Comparison of ENCODE assay signal across 10 cellular contexts in the genomic region with DNA sequence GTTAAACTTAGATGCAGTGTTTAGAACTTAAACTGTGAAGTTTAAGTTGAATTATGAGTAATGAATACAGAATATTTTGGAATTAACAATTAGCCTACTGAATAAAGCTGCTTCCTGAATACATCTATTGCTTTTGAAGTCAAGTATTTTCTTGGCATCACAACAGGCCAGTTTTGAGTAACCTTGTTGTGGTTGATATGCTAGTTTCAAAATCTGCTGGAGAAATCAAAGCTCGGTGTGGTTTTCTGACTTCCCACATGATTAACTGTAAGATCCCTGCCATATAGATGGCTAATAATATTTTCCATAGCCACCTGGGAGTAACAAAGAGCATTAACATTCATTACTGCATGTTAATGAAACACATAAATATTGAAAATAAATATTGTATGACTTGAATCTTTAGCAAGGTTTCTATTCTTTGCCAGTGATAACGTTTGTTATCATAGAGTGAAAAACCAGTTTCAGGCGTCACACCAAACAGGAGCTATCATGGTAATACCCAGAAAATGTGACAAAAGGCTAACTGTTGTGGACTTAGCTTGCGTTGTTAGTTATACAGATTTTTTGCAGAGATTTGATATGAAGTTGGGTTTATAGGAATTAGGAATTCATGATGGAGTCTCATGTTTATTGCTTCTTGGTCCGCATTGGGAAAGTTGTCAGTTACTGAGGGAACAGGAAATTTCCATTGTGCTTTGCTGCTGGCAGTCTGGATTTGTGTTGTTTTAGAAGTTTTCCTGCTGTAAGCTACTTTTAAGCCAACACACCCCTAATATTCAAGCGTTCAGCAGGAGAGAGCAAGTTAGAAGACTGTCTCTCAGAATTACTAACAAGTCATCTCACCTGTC. TPM values are rescaled to one million over a fixed set of nuclear protein-coding genes. Genes with fewer than 3 reads are reported as not detected.
DNase-seq lines count a peak whose midpoint lies in the region; ATAC-seq and TF ChIP-seq lines count a peak whose summit lies in the region.
"Had no signal": no experiment of that assay in that cellular context is flagged by ENCODE, and none has a peak within 500 bp of the region (broad histone marks: within the 10 kb centered on the region; RNA-seq: fewer than 3 reads in every experiment).

No MANE protein-coding gene starts in this region.

- peak overlapping the region; percentile 61; the same call in 1 of the 2 replicates for H3K23ac ChIP-seq in IMR-90 (ENCODE audit: low read depth, low read length)

- H3K27ac ChIP-seq in IMR-90 (ENCODE audit: insufficient read depth, low read length) (peak overlapping the region; percentile 21; the same call in 1 of the 2 replicates), Karpas-422 (ENCODE audit: low read length) (no peak overlapping the region), PC-3 (ENCODE audit: low read length) (no peak overlapping the region)

- no peak overlapping the region for H3K56ac ChIP-seq in IMR-90 (ENCODE audit: extremely low read depth, insufficient read depth, low read length)

- CTCF ChIA-PET in IMR-90 (lab: Yijun Ruan, JAX) = interaction anchor here (0.9 to 1.9 kb wide), 3 partner anchors 18 to 110 kb away, joined by 3 to 6 read pairs (median 3); partner anchors contain the start of gene PPFIBP1
- CTCF ChIA-PET in PC-3 (lab: Charles Lee) = no interaction called here

- H3K4me1 Mint-ChIP-seq in osteocyte (ENCODE audit: unreplicated experiment) = peaks cover 73% of the 10 kb centered on the region

- H3K27me3 Mint-ChIP-seq in osteocyte (ENCODE audit: unreplicated experiment) = no peaks in the 10 kb centered on the region
- H3K27me3 Mint-ChIP-seq: CD4-positive, alpha-beta memory T cell had no signal

- BruUV-seq in IMR-90 (replicated peaks; lab: Mats Ljungman, UMichigan) (no TSS peak), PC-3 (replicated peaks; lab: Mats Ljungman, UMichigan) (no TSS peak)

- H4K20me1 ChIP-seq in IMR-90 (ENCODE audit: insufficient read depth, low read length) = no peaks in the 10 kb centered on the region
- no peaks in the 10 kb centered on the region for H4K20me1 ChIP-seq in Karpas-422 (ENCODE audit: insufficient read depth, low read depth, low read length)
- H4K20me1 ChIP-seq in PC-3 (ENCODE audit: low read length) = no peaks in the 10 kb centered on the region

- H2BK5ac ChIP-seq in IMR-90 (ENCODE audit: low read depth, low read length, poor library complexity, severe bottlenecking) = no peak overlapping the region

- H3K79me2 ChIP-seq in Karpas-422 (ENCODE audit: low read length) (no peaks in the 10 kb centered on the region), PC-3 (ENCODE audit: low read length) (peaks cover 100% of the 10 kb centered on the region)

- H3F3A ChIP-seq in PC-3 (ENCODE audit: low read length, unreplicated experiment) = no peaks in the 10 kb centered on the region

- POLR2A ChIA-PET in IMR-90 (lab: Charles Lee; ENCODE audit: unreplicated experiment) = no interaction called here
- POLR2A ChIA-PET in PC-3 (lab: Charles Lee; ENCODE audit: unreplicated experiment) = no interaction called here

- H3K4me3 ChIP-seq in AG10803 (ENCODE audit: low read length) (0 out of 2 replicates have a peak overlapping the region, but pooled peaks have one; percentile 4), IMR-90 (ENCODE audit: insufficient read depth, low read depth, low read length) (no peak overlapping the region), Karpas-422 (ENCODE audit: low read length) (no peak overlapping the region), PC-3 (ENCODE audit: low read length) (no peak overlapping the region)

- no peak overlapping the region for H3K4me3 Mint-ChIP-seq in osteocyte (ENCODE audit: unreplicated experiment)
- H3K4me3 Mint-ChIP-seq: CD4-positive, alpha-beta memory T cell had no signal

- peak overlapping the region; percentile 8; the same call in 1 of the 2 replicates for H3K14ac ChIP-seq in IMR-90 (replicated peaks; ENCODE audit: low read depth, low read length)

- peak overlapping the region in 1 of 2 experiments; percentile 16; a peak in 2 of 4 replicates for H4K8ac ChIP-seq in IMR-90 (ENCODE audit: low read depth in 2 of 2, low read length in 2 of 2)

- H3K9me2 ChIP-seq in Karpas-422 (replicated peaks; ENCODE audit: insufficient read depth, low read length) (no peaks in the 10 kb centered on the region), PC-3 (replicated peaks; ENCODE audit: low read length) (no peaks in the 10 kb centered on the region)

- 56% methylated on average over 3 of the region's 6 CpGs; no CpG with 5 or more reads in 1 of the 2 experiments for WGBS in IMR-90 (ENCODE audit: extremely low coverage in 2 of 2, insufficient read length in 1 of 2), 2 experiments

- H2BK20ac ChIP-seq in IMR-90 (ENCODE audit: low read depth, low read length) = 0 out of 2 replicates have a peak overlapping the region, but pooled peaks have one; percentile 12

- no peak overlapping the region for H4K91ac ChIP-seq in IMR-90 (ENCODE audit: insufficient read depth, low read depth, low read length)

- H2BK15ac ChIP-seq in IMR-90 (ENCODE audit: low read depth, low read length) = peak overlapping the region; percentile 47; the same call in 1 of the 3 replicates

- H2BK120ac ChIP-seq in IMR-90 (ENCODE audit: low read depth, low read length) = peak overlapping the region; percentile 11

- H3K36me3 ChIP-seq in IMR-90 (ENCODE audit: control insufficient read depth, insufficient read depth, low read length) (no peaks in the 10 kb centered on the region), Karpas-422 (ENCODE audit: insufficient read depth, low read length) (no peaks in the 10 kb centered on the region), PC-3 (ENCODE audit: low read depth, low read length) (no peaks in the 10 kb centered on the region)

- peak overlapping the region; percentile 40; the same call in 1 of the 2 replicates for H3K18ac ChIP-seq in IMR-90 (ENCODE audit: low read depth, low read length)

- no peak overlapping the region; the same call in 1 of the 2 replicates for H2AK5ac ChIP-seq in IMR-90 (ENCODE audit: low read depth, low read length)

- H3K9me1 ChIP-seq in IMR-90 (ENCODE audit: insufficient read depth, low read length) = peaks cover 11% of the 10 kb centered on the region

- DNase-seq in AG10803 (ENCODE audit: low read depth) = peak; percentile 62
- no peak for DNase-seq in IMR-90
- DNase-seq in dermis microvascular lymphatic vessel endothelial cell (ENCODE audit: low read depth in 2 of 2) = peak; percentile 82 to 93
- DNase-seq in osteocyte (ENCODE audit: extremely low spot score, unreplicated experiment) = no peak
- DNase-seq in Karpas-422 = no peak
- DNase-seq in NCI-H146 treated with DMSO at 0.1 percent for 48 hours (lab: John Stamatoyannopoulos, UW; ENCODE audit: unreplicated experiment) = no peak
- DNase-seq in PC-3 = no peak
- DNase-seq: CD4-positive, alpha-beta memory T cell; stimulated activated CD4-positive, alpha-beta T cell treated with anti-CD3 and anti-CD28 coated beads, Interleukin-1b, Interleukin-23, amount 100 ng/mL, for 48 hours had no signal

- H3K79me1 ChIP-seq in IMR-90 (ENCODE audit: low read depth in 1 of 2, low read length in 2 of 2) = peaks cover 30 to 77% of the 10 kb centered on the region in 2 experiments

- peak overlapping the region; percentile 78 for H3K4me2 ChIP-seq in IMR-90 (ENCODE audit: low read depth, low read length)
- H3K4me2 ChIP-seq in Karpas-422 (ENCODE audit: low read depth, low read length, poor library complexity, severe bottlenecking) = no peak overlapping the region
- no peak overlapping the region for H3K4me2 ChIP-seq in PC-3 (ENCODE audit: low read length)

- H3K9me3 ChIP-seq in IMR-90 (ENCODE audit: control insufficient read depth, insufficient read depth, low read length) (no peaks in the 10 kb centered on the region), Karpas-422 (ENCODE audit: low read length) (no peaks in the 10 kb centered on the region), PC-3 (ENCODE audit: low read length) (no peaks in the 10 kb centered on the region)

- in situ Hi-C loops in IMR-90 (cut with MboI; ENCODE audit: low sequenced_read_pairs) = no loop called here

- ATAC-seq in IMR-90 (ENCODE audit: low read depth) = no peak
- no peak for ATAC-seq in GM21390 (IDR thresholded peaks at IDR 0.05; ENCODE audit: unreplicated experiment)
- no peak for ATAC-seq in PC-3

- H3K36me3 Mint-ChIP-seq in osteocyte (ENCODE audit: unreplicated experiment) = peaks cover 3% of the 10 kb centered on the region
- H3K36me3 Mint-ChIP-seq: CD4-positive, alpha-beta memory T cell had no signal

- no peak for TF ChIP-seq POLR2A in IMR-90 (IDR thresholded peaks at IDR 0.05; ENCODE audit: low read depth, low read length)

- H3K9ac ChIP-seq in IMR-90 (ENCODE audit: low read depth, low read length) (no peak overlapping the region; the same call in 1 of the 2 replicates), Karpas-422 (ENCODE audit: low read length) (no peak overlapping the region), PC-3 (ENCODE audit: low read length) (no peak overlapping the region)

- H3K27me3 ChIP-seq in IMR-90 (ENCODE audit: control insufficient read depth, insufficient read depth, low read length) = no peaks in the 10 kb centered on the region
- H3K27me3 ChIP-seq in Karpas-422 (ENCODE audit: low read length) = no peaks in the 10 kb centered on the region
- H3K27me3 ChIP-seq in PC-3 (ENCODE audit: low read length) = no peaks in the 10 kb centered on the region

- peak overlapping the region; percentile 68; the same call in 1 of the 2 replicates for H4K5ac ChIP-seq in IMR-90 (ENCODE audit: low read depth, low read length)

- dilution Hi-C loops in IMR-90 (cut with HindIII; ENCODE audit: low sequenced_read_pairs, unreplicated experiment) = no loop called here

- H2AFZ ChIP-seq in IMR-90 (replicated peaks; ENCODE audit: low read length, poor library complexity) (no peak overlapping the region), Karpas-422 (ENCODE audit: low read length) (no peak overlapping the region), PC-3 (ENCODE audit: low read length) (no peak overlapping the region)

- no peaks in the 10 kb centered on the region for H3K9me3 Mint-ChIP-seq in osteocyte (ENCODE audit: unreplicated experiment)

- no peak for TF ChIP-seq RAD21 in IMR-90 (IDR thresholded peaks at IDR 0.05; ENCODE audit: low read length)

- H3K4ac ChIP-seq in IMR-90 (ENCODE audit: low read depth, low read length) = no peak overlapping the region; the same call in 1 of the 2 replicates

- intact Hi-C loops in IMR-90 (cut with micrococcal nuclease) = no loop called here
- intact Hi-C loops in PC-3 (cut with micrococcal nuclease) = no loop called here

- peak overlapping the region; percentile 92 for H3K27ac Mint-ChIP-seq in osteocyte (ENCODE audit: unreplicated experiment)
- H3K27ac Mint-ChIP-seq: CD4-positive, alpha-beta memory T cell had no signal

- no peak overlapping the region for H2AK9ac ChIP-seq in IMR-90 (replicated peaks; ENCODE audit: low read depth, low read length, poor library complexity)

- peaks cover 22% of the 10 kb centered on the region for H3K4me1 ChIP-seq in IMR-90 (ENCODE audit: control insufficient read depth, insufficient read depth, low read length)
- no peaks in the 10 kb centered on the region for H3K4me1 ChIP-seq in Karpas-422 (ENCODE audit: low read length)
- peaks cover 1% of the 10 kb centered on the region; the same call in 1 of the 2 replicates for H3K4me1 ChIP-seq in PC-3 (ENCODE audit: insufficient read depth, low read length)

- TF ChIP-seq CTCF in AG10803 (conservative IDR thresholded peaks at IDR 0.05; ENCODE audit: low read length) (no peak), IMR-90 (conservative IDR thresholded peaks at IDR 0.05; ENCODE audit: low read depth, low read length) (no peak), osteocyte (IDR thresholded peaks at IDR 0.05) (no peak), PC-3 (conservative IDR thresholded peaks at IDR 0.05; ENCODE audit: low read depth, low read length) (no peak)

RNA-seq across cellular contexts. Expression of gene PPFIBP1, which starts 32.1 kb away (rescaled TPM):
- total RNA-seq in IMR-90 (2012; rRNA removed) (72.2 and 78.6 TPM in 2 replicates), dermis microvascular lymphatic vessel endothelial cell (439 and 732 TPM in 2 replicates), osteocyte (81.5 and 84.1 TPM in 2 replicates), PC-3 (2014; rRNA removed) (56.9 and 57.2 TPM in 2 replicates)
- 27.5 and 30.4 TPM in 2 replicates for polyA plus RNA-seq in IMR-90 (2012; rRNA removed)
- polyA plus RNA-seq in IMR-90 (2012; cell fraction: cytosol; rRNA removed) = 6.9 and 9.1 TPM in 2 replicates
- 14.5 and 64.6 TPM in 2 replicates for polyA plus RNA-seq in IMR-90 (2012; cell fraction: nucleus; rRNA removed; ENCODE audit: low replicate concordance)
- 1.2 and 3.6 TPM in 2 replicates for total RNA-seq in Karpas-422 (2014; rRNA removed; shearing (Covaris generic); ENCODE audit: low replicate concordance)

Comparison
In these comparisons a context has a peak if more than half of its experiments do, and no peak if none do; other contexts are left out.
1. DNase-seq: peak in AG10803 (single experiment) and dermis microvascular lymphatic vessel endothelial cell (2 of 2); none in IMR-90 (single experiment), osteocyte (single experiment), Karpas-422 (single experiment), NCI-H146 treated with DMSO at 0.1 percent for 48 hours (single experiment) and PC-3 (single experiment).
2. RNA of gene PPFIBP1, which starts 32.1 kb away (total RNA-seq): 439 to 732 TPM in dermis microvascular lymphatic vessel endothelial cell, 81.5 to 84.1 TPM in osteocyte, 72.2 to 78.6 TPM in IMR-90 and 56.9 to 57.2 TPM in PC-3; 1.2 to 3.6 TPM in Karpas-422; every median in the first group is over 10 times any median in the second.